Comparison of ENCODE assay signal across 14 cellular contexts in the genomic region with DNA sequence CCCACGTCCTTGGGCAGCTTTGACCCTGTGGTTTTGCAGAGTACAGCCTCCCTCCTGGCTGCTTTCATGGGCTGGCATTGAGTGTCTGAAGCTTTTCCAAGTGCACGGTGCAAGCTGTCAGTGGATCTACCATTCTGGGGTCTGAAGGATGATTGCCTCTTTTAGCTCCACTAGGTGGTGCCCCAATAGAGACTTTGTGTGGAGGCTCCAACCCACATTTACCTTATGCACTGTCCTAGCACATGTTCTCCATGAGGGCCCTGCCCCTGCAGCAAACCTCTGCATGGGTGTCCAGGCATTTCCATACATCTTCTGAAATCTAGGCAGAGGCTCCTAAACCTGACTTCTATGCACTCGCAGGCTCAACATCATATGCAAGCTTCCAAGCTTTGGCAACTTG.
A peak's percentile ranks its signal among the peaks of the same experiment; 100 is the strongest.
DNase-seq lines count a peak whose midpoint lies in the region; ATAC-seq and TF ChIP-seq lines count a peak whose summit lies in the region.
"Had no signal": no experiment of that assay in that cellular context is flagged by ENCODE, and none has a peak within 500 bp of the region (broad histone marks: within the 10 kb centered on the region; RNA-seq: fewer than 3 reads in every experiment).

No MANE protein-coding gene starts in this region.

- DNase-seq in NCI-H748 (lab: John Stamatoyannopoulos, UW; ENCODE audit: unreplicated experiment), result peak; percentile 48
- no peak for DNase-seq in NCI-H748 treated with DMSO at 0.1 percent for 48 hours (lab: John Stamatoyannopoulos, UW)
- DNase-seq in MG63, result peak; percentile 9
- peak; percentile 8 for DNase-seq in UCSD-AML1 (lab: John Stamatoyannopoulos, UW; ENCODE audit: unreplicated experiment)
- peak; percentile 3 for DNase-seq in myocyte (ENCODE audit: low read depth)
- no peak for DNase-seq in esophagus muscularis mucosa (ENCODE audit: extremely low spot score)
- DNase-seq: GDM1; left ventricle myocardium superior; pancreas; stimulated activated CD4-positive, alpha-beta T cell treated with anti-CD3 and anti-CD28 coated beads, Interleukin-4, amount 100 ng/mL, for 1 hour; stimulated activated naive CD8-positive, alpha-beta T cell treated with anti-CD3 and anti-CD28 coated beads, Interleukin-15, amount 100 ng/mL, for 72 hours had no signal

- H3K9me3 ChIP-seq in MG63 (no peaks in the 10 kb centered on the region), esophagus muscularis mucosa (no peaks in the 10 kb centered on the region)
- H3K9me3 ChIP-seq: pancreas had no signal

- 87% methylated on average over 3 of the region's 3 CpGs for WGBS in esophagus muscularis mucosa

- TF ChIP-seq CTCF in esophagus muscularis mucosa (IDR thresholded peaks at IDR 0.05), result no peak

- TF ChIP-seq POLR2A in esophagus muscularis mucosa (IDR thresholded peaks at IDR 0.05; ENCODE audit: low read depth), result no peak

- H3K27me3 ChIP-seq in MG63 (no peaks in the 10 kb centered on the region), esophagus muscularis mucosa (no peaks in the 10 kb centered on the region)
- H3K27me3 ChIP-seq: pancreas had no signal

- H3K4me3 ChIP-seq in MG63 (no peak overlapping the region), esophagus muscularis mucosa (no peak overlapping the region)
- H3K4me3 ChIP-seq: pancreas had no signal

- ATAC-seq in GM21360 (IDR thresholded peaks at IDR 0.05; ENCODE audit: unreplicated experiment) (no peak), HG03159 (IDR thresholded peaks at IDR 0.05; ENCODE audit: unreplicated experiment) (no peak)
- ATAC-seq: activated CD4-positive, CD25-positive, alpha-beta regulatory T cell treated with anti-CD3 and anti-CD28 coated beads, Interleukin-2, amount 50 U/mL, for 24 hours; left ventricle myocardium superior; pancreas; stimulated activated naive CD8-positive, alpha-beta T cell treated with anti-CD3 and anti-CD28 coated beads, Interleukin-15, amount 100 ng/mL, for 72 hours had no signal

- TF ChIP-seq EP300 in esophagus muscularis mucosa (IDR thresholded peaks at IDR 0.05), result no peak

- intact Hi-C loops in esophagus muscularis mucosa (cut with DNase I), result no loop called here

- no peak overlapping the region for H3K27ac ChIP-seq in esophagus muscularis mucosa (replicated peaks in 1 of 4)
- H3K27ac ChIP-seq: pancreas had no signal

- H3K36me3 ChIP-seq in MG63 (no peaks in the 10 kb centered on the region), esophagus muscularis mucosa (no peaks in the 10 kb centered on the region)
- H3K36me3 ChIP-seq: pancreas had no signal

- no peaks in the 10 kb centered on the region for H3K4me1 ChIP-seq in esophagus muscularis mucosa
- H3K4me1 ChIP-seq: pancreas had no signal

Comparison
In these comparisons a context has a peak if more than half of its experiments do, and no peak if none do; other contexts are left out.
1. DNase-seq: peak in NCI-H748 (single experiment), MG63 (single experiment), UCSD-AML1 (single experiment) and myocyte (single experiment); none in NCI-H748 treated with DMSO at 0.1 percent for 48 hours (single experiment) and esophagus muscularis mucosa (single experiment).